9 cellular contexts compared by ENCODE assay signal in the genomic region with DNA sequence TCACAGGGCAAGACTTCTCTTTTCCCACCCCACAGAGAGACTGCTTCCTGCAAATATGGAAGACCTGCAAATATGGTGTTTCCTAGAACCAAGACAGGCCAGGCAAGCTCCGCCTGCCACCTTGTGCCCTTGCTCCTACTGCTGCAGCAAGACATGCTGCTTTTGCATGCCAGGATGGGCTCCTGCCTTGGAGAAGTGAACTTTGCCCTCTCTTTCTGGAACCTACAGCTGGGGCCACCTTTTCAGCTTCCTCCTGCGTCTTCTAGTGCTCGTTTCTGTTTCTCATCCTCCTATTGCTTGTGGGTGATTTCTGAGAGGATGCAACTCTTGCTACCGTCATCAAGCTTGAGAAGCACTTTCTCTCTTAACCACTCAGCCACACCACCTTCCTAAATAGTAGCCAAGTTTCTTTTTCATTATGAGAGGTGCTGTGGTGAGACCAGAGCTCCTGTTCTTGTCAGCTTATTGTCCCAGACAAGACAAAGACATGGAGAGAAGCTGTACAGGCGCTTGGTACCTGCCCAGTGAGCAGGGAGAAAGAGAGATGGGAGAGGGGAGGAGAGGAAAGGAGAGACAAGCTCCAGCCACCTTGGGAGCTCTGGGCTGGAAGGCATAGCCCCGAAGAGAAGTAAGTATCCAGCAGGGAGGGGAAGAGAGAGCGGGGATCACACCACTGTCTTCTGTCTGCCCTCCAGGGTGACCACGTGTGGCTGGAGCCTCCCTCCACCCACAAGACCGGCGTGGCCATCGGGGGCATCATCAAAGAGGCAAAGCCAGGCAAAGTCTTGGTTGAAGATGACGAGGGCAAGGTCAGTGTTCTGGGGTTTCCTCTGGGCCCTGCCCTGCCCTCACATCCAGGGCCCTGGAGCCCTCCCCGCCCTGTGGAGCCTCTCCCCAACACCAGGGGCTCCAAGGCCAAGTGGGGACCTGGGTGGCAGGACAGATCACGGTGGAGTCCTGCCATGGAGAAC. TPM values are rescaled to one million over a fixed set of nuclear protein-coding genes. Genes with fewer than 3 reads are reported as not detected.
DNase-seq lines count a peak whose midpoint lies in the region; ATAC-seq and TF ChIP-seq lines count a peak whose summit lies in the region.
"Had no signal": no experiment of that assay in that cellular context is flagged by ENCODE, and none has a peak within 500 bp of the region (broad histone marks: within the 10 kb centered on the region; RNA-seq: fewer than 3 reads in every experiment).

No MANE protein-coding gene starts in this region.

- H3K4me3 Mint-ChIP-seq in activated T-helper 2 cell treated with anti-CD3 and anti-CD28 coated beads, Interferon-gamma antibody, Interleukin-2, Interleukin-4, amounts not matched to agents 10 μg/mL and 5 μg/mL and 100 μg/mL, durations not matched to agents 14 hours and 24 hours and 36 hours (ENCODE audit: low read depth) = peak overlapping the region; percentile 35
- H3K4me3 Mint-ChIP-seq in nephron progenitor cell = no peak overlapping the region

- H3K27me3 Mint-ChIP-seq in activated T-helper 2 cell treated with anti-CD3 and anti-CD28 coated beads, Interferon-gamma antibody, Interleukin-2, Interleukin-4, amounts not matched to agents 10 μg/mL and 5 μg/mL and 100 μg/mL, durations not matched to agents 14 hours and 24 hours and 36 hours (ENCODE audit: low read depth) = peaks cover 39% of the 10 kb centered on the region
- H3K27me3 Mint-ChIP-seq in nephron progenitor cell (ENCODE audit: low read depth, poor library complexity) = peaks cover 16% of the 10 kb centered on the region

- intact Hi-C loops in activated T-helper 2 cell treated with anti-CD3 and anti-CD28 coated beads, Interferon-gamma antibody, Interleukin-2, Interleukin-4, amounts not matched to agents 10 μg/mL and 5 μg/mL and 100 μg/mL, durations not matched to agents 14 hours and 24 hours and 36 hours (cut with micrococcal nuclease) = loop anchor here (1.0 kb wide), 1 partner anchor 37 kb away; a partner anchor contains a TSS
- intact Hi-C loops in dorsolateral prefrontal cortex (cut with DNase I) = no loop called here

- peak; percentile 87 for DNase-seq in GM10266 (ENCODE audit: extremely low spot score)
- DNase-seq in GM19240 (ENCODE audit: insufficient read length, low spot score) = peak; percentile 88
- peak; percentile 44 for DNase-seq in activated T-helper 2 cell treated with anti-CD3 and anti-CD28 coated beads, Interferon-gamma antibody, Interleukin-2, Interleukin-4, amounts not matched to agents 10 μg/mL and 5 μg/mL and 100 μg/mL, durations not matched to agents 14 hours and 24 hours and 36 hours (ENCODE audit: low spot score)
- DNase-seq in nephron progenitor cell = no peak
- no peak for DNase-seq in DMS 273 treated with DMSO at 0.1 percent for 48 hours (lab: John Stamatoyannopoulos, UW)
- no peak for DNase-seq in dorsolateral prefrontal cortex
- DNase-seq in HPDE6-E6E7 (ENCODE audit: extremely low spot score) = no peak

- H3K36me3 Mint-ChIP-seq in activated T-helper 2 cell treated with anti-CD3 and anti-CD28 coated beads, Interferon-gamma antibody, Interleukin-2, Interleukin-4, amounts not matched to agents 10 μg/mL and 5 μg/mL and 100 μg/mL, durations not matched to agents 14 hours and 24 hours and 36 hours (ENCODE audit: low read depth) = peaks cover 5% of the 10 kb centered on the region
- H3K36me3 Mint-ChIP-seq in nephron progenitor cell (ENCODE audit: low read depth) = no peaks in the 10 kb centered on the region

- H3K4me3 ChIP-seq in dorsolateral prefrontal cortex = no peak overlapping the region

- peak; percentile 99 for ATAC-seq in HG03095 (IDR thresholded peaks at IDR 0.05; ENCODE audit: unreplicated experiment)

- H3K9me3 Mint-ChIP-seq in activated T-helper 2 cell treated with anti-CD3 and anti-CD28 coated beads, Interferon-gamma antibody, Interleukin-2, Interleukin-4, amounts not matched to agents 10 μg/mL and 5 μg/mL and 100 μg/mL, durations not matched to agents 14 hours and 24 hours and 36 hours = peaks cover 4% of the 10 kb centered on the region
- peaks cover 4% of the 10 kb centered on the region for H3K9me3 Mint-ChIP-seq in nephron progenitor cell

- TF ChIP-seq CTCF in GM10266 (IDR thresholded peaks at IDR 0.05; ENCODE audit: control insufficient read depth, insufficient read depth, low read depth, missing control alignments) (peak; percentile 1), nephron progenitor cell (IDR thresholded peaks at IDR 0.05) (no peak), dorsolateral prefrontal cortex (IDR thresholded peaks at IDR 0.05 in 54 of 56, conservative IDR thresholded peaks at IDR 0.05 in 2 of 56; ENCODE audit: low read depth in 1 of 56, partially characterized antibody in 56 of 56) (no peak)

- peaks cover 0 to 5% (median 0%) of the 10 kb centered on the region in 45 donors for H3K27me3 ChIP-seq in dorsolateral prefrontal cortex

- H3K4me1 Mint-ChIP-seq in activated T-helper 2 cell treated with anti-CD3 and anti-CD28 coated beads, Interferon-gamma antibody, Interleukin-2, Interleukin-4, amounts not matched to agents 10 μg/mL and 5 μg/mL and 100 μg/mL, durations not matched to agents 14 hours and 24 hours and 36 hours (ENCODE audit: low read depth) = peaks cover 18% of the 10 kb centered on the region
- peaks cover 16% of the 10 kb centered on the region for H3K4me1 Mint-ChIP-seq in nephron progenitor cell

- no peak overlapping the region for H3K27ac ChIP-seq in dorsolateral prefrontal cortex

- peak overlapping the region; percentile 32 for H3K27ac Mint-ChIP-seq in activated T-helper 2 cell treated with anti-CD3 and anti-CD28 coated beads, Interferon-gamma antibody, Interleukin-2, Interleukin-4, amounts not matched to agents 10 μg/mL and 5 μg/mL and 100 μg/mL, durations not matched to agents 14 hours and 24 hours and 36 hours
- no peak overlapping the region for H3K27ac Mint-ChIP-seq in nephron progenitor cell

RNA-seq across cellular contexts. Expression of a gene that starts 28.3 kb away (rescaled TPM):
- 0.07 and 0.30 TPM in 2 replicates for total RNA-seq in activated T-helper 2 cell treated with anti-CD3 and anti-CD28 coated beads, Interferon-gamma antibody, Interleukin-2, Interleukin-4, amounts not matched to agents 10 μg/mL and 5 μg/mL and 100 μg/mL, durations not matched to agents 14 hours and 24 hours and 36 hours
- 1 to 10 TPM in 28 of 120 experiments, under 1 TPM in 84, not detected in 8; 0.08 to 3.0 (median 0.52) TPM for total RNA-seq in dorsolateral prefrontal cortex
- total RNA-seq: myocyte had no signal

RNA-seq across cellular contexts. Expression of a gene that starts 37.5 kb away (rescaled TPM):
- total RNA-seq in activated T-helper 2 cell treated with anti-CD3 and anti-CD28 coated beads, Interferon-gamma antibody, Interleukin-2, Interleukin-4, amounts not matched to agents 10 μg/mL and 5 μg/mL and 100 μg/mL, durations not matched to agents 14 hours and 24 hours and 36 hours = 54.7 and 58.1 TPM in 2 replicates
- 10 to 100 TPM; 25.8 to 64.1 (median 37.6) TPM for total RNA-seq in dorsolateral prefrontal cortex

Comparison
In these comparisons a context has a peak if more than half of its experiments do, and no peak if none do; other contexts are left out.
1. DNase-seq: peak in GM10266 (single experiment), GM19240 (single experiment) and activated T-helper 2 cell treated with anti-CD3 and anti-CD28 coated beads, Interferon-gamma antibody, Interleukin-2, Interleukin-4, amounts not matched to agents 10 μg/mL and 5 μg/mL and 100 μg/mL, durations not matched to agents 14 hours and 24 hours and 36 hours (single experiment); none in nephron progenitor cell (single experiment), DMS 273 treated with DMSO at 0.1 percent for 48 hours (single experiment), dorsolateral prefrontal cortex (0 of 10) and HPDE6-E6E7 (single experiment).